1 cellular context compared by ENCODE assay signal in genomic region chr14:99753225-99754140, GRCh38.
TF ChIP-seq lines count a peak whose summit lies in the region.

No MANE protein-coding gene starts in this region.

TF ChIP-seq in HCT116, 20 proteins besides CTCF, POLR2A, EP300 and RAD21 (continued from another document):
- TF ChIP-seq REST (IDR thresholded peaks at IDR 0.05; ENCODE audit: low read depth) = no peak
- TF ChIP-seq EZH2phosphoT487 (IDR thresholded peaks at IDR 0.05; ENCODE audit: borderline replicate concordance) = no peak
- TF ChIP-seq SRF (IDR thresholded peaks at IDR 0.05; ENCODE audit: low read depth) = no peak
